Comparison of ENCODE assay signal across 8 cellular contexts in genomic region chr3:190875046-190875445, GRCh38. TPM values are rescaled to one million over a fixed set of nuclear protein-coding genes. Genes with fewer than 3 reads are reported as not detected.
"Had no signal": no experiment of that assay in that cellular context is flagged by ENCODE, and none has a peak within 500 bp of the region (broad histone marks: within the 10 kb centered on the region; RNA-seq: fewer than 3 reads in every experiment).

No MANE protein-coding gene starts in this region.

RNA-seq across cellular contexts. Expression of gene GMNC, which starts 12.6 kb away (rescaled TPM):
- total RNA-seq: lower leg skin, mononuclear cell, natural killer cell, posterior vena cava, sigmoid colon, subcutaneous adipose tissue, thoracic aorta, upper lobe of right lung had no signal
